ENCODE assay signal across 6 cellular contexts in genomic region chr11:64261556-64262080, GRCh38.
"Had no signal": no experiment of that assay in that cellular context is flagged by ENCODE, and none has a peak within 500 bp of the region (broad histone marks: within the 10 kb centered on the region; RNA-seq: fewer than 3 reads in every experiment).

No MANE protein-coding gene starts in this region.

- FAIRE-seq: H1, H54, HTR-8/SVneo had no signal

- H3K4me2 ChIP-seq: GM23338 had no signal

- ATAC-seq: GM23338 had no signal

- H2AFZ ChIP-seq: GM23338 had no signal

- H3K4me3 ChIP-seq: GM23338 had no signal

- DNase-seq: H9, HCEC 1CT had no signal
